Comparison of ENCODE assay signal across 9 cellular contexts in the genomic region with DNA sequence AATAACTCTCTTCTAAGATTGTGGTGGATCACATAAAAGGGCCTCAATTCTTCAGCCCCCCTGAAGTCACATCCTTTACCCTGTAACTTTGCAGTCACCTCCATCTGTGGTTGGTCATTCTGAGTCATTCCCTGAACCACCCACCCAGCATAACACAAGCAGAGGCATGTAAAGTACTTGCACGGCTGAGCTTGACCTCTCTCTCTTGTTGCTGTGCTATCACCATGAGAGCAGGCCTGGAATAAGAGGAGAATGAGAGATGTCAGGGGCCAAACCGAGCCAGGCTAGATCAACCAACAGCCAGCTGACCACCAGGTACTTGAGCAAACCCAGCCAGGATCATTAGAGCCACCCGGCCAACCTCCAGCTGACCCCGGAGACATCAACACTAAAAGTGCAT. TPM values are rescaled to one million over a fixed set of nuclear protein-coding genes. Genes with fewer than 3 reads are reported as not detected.
DNase-seq lines count a peak whose midpoint lies in the region; ATAC-seq and TF ChIP-seq lines count a peak whose summit lies in the region.
"Had no signal": no experiment of that assay in that cellular context is flagged by ENCODE, and none has a peak within 500 bp of the region (broad histone marks: within the 10 kb centered on the region; RNA-seq: fewer than 3 reads in every experiment).

No MANE protein-coding gene starts in this region.

- intact Hi-C loops in esophagus squamous epithelium (cut with DNase I), result no loop called here
- intact Hi-C loops in mucosa of descending colon (cut with DNase I, micrococcal nuclease), result no loop called here
- intact Hi-C loops in naive thymus-derived CD4-positive, alpha-beta T cell (cut with micrococcal nuclease), result no loop called here
- intact Hi-C loops in Calu3 (cut with micrococcal nuclease; ENCODE audit: unreplicated experiment), result no loop called here

- no peaks in the 10 kb centered on the region for H3K9me3 Mint-ChIP-seq in naive thymus-derived CD4-positive, alpha-beta T cell
- H3K9me3 Mint-ChIP-seq in Calu3 (ENCODE audit: low read depth, unreplicated experiment), result no peaks in the 10 kb centered on the region
- H3K9me3 Mint-ChIP-seq: activated T-cell treated with anti-CD3 and anti-CD28 coated beads, Interleukin-2, amount 50 U/mL, for 24 hours had no signal

- H3K27ac ChIP-seq in esophagus squamous epithelium, result peak overlapping the region in 3 of 4 donors; percentile 55 to 75 (median 68)
- H3K27ac ChIP-seq in naive thymus-derived CD4-positive, alpha-beta T cell (ENCODE audit: low read depth, low read length), result no peak overlapping the region

- POLR2A ChIA-PET in naive thymus-derived CD4-positive, alpha-beta T cell (lab: Charles Lee), result no interaction called here

- H3K27ac Mint-ChIP-seq in naive thymus-derived CD4-positive, alpha-beta T cell, result no peak overlapping the region
- H3K27ac Mint-ChIP-seq in Calu3 (ENCODE audit: unreplicated experiment), result no peak overlapping the region
- H3K27ac Mint-ChIP-seq: activated T-cell treated with anti-CD3 and anti-CD28 coated beads, Interleukin-2, amount 50 U/mL, for 24 hours had no signal

- peak; percentile 60 for ATAC-seq in GM21526 (IDR thresholded peaks at IDR 0.05; ENCODE audit: low FRiP score, unreplicated experiment)
- peak; percentile 64 for ATAC-seq in HG03558 (IDR thresholded peaks at IDR 0.05; ENCODE audit: extremely low read depth, unreplicated experiment)
- no peak for ATAC-seq in mucosa of descending colon
- ATAC-seq in naive thymus-derived CD4-positive, alpha-beta T cell, result no peak

- BruUV-seq in Calu3 (replicated peaks; lab: Mats Ljungman, UMichigan), result no TSS peak

- TF ChIP-seq POLR2A in esophagus squamous epithelium (IDR thresholded peaks at IDR 0.05), result no peak

- no peak overlapping the region for H3K4me3 ChIP-seq in esophagus squamous epithelium
- no peak overlapping the region for H3K4me3 ChIP-seq in mucosa of descending colon
- no peak overlapping the region for H3K4me3 ChIP-seq in naive thymus-derived CD4-positive, alpha-beta T cell (ENCODE audit: low read length)

- no peak overlapping the region for H3K4me3 Mint-ChIP-seq in naive thymus-derived CD4-positive, alpha-beta T cell
- H3K4me3 Mint-ChIP-seq in Calu3 (ENCODE audit: low read depth, unreplicated experiment), result no peak overlapping the region
- H3K4me3 Mint-ChIP-seq: activated T-cell treated with anti-CD3 and anti-CD28 coated beads, Interleukin-2, amount 50 U/mL, for 24 hours had no signal

- WGBS in esophagus squamous epithelium, 2 donors, result 63 to 72% methylated on average over 3 to 4 of the region's 4 CpGs

- no peaks in the 10 kb centered on the region for H3K9me3 ChIP-seq in esophagus squamous epithelium
- H3K9me3 ChIP-seq in mucosa of descending colon, result no peaks in the 10 kb centered on the region
- H3K9me3 ChIP-seq in naive thymus-derived CD4-positive, alpha-beta T cell (ENCODE audit: control insufficient read depth in 2 of 3, low read length in 3 of 3), result no peaks in the 10 kb centered on the region

- H3K4me1 ChIP-seq in esophagus squamous epithelium, result peaks cover 0 to 28% (median 4%) of the 10 kb centered on the region in 3 donors
- no peaks in the 10 kb centered on the region for H3K4me1 ChIP-seq in mucosa of descending colon (ENCODE audit: low read depth)
- no peaks in the 10 kb centered on the region for H3K4me1 ChIP-seq in naive thymus-derived CD4-positive, alpha-beta T cell (ENCODE audit: control insufficient read depth in 2 of 2, insufficient read depth in 2 of 2, low read length in 2 of 2)

- DNase-seq in GM04504 (ENCODE audit: low read depth) (peak; percentile 71), esophagus squamous epithelium (lab: John Stamatoyannopoulos, UW) (no peak), mucosa of descending colon (no peak), Calu3 (no peak), OCI-M1 (lab: John Stamatoyannopoulos, UW) (no peak)
- no peak for DNase-seq in naive thymus-derived CD4-positive, alpha-beta T cell
- DNase-seq: activated T-cell treated with anti-CD3 and anti-CD28 coated beads, Interleukin-2, amount 50 U/mL, for 24 hours had no signal

- H3K4me1 Mint-ChIP-seq in naive thymus-derived CD4-positive, alpha-beta T cell, result peaks cover 0 to 23% (median 5%) of the 10 kb centered on the region in 7 donors
- no peaks in the 10 kb centered on the region for H3K4me1 Mint-ChIP-seq in Calu3 (ENCODE audit: low read depth, unreplicated experiment)

- no peaks in the 10 kb centered on the region for H3K36me3 Mint-ChIP-seq in naive thymus-derived CD4-positive, alpha-beta T cell
- no peaks in the 10 kb centered on the region for H3K36me3 Mint-ChIP-seq in Calu3 (ENCODE audit: insufficient read depth, unreplicated experiment)

- H3K36me3 ChIP-seq in esophagus squamous epithelium, result no peaks in the 10 kb centered on the region
- no peaks in the 10 kb centered on the region for H3K36me3 ChIP-seq in mucosa of descending colon (ENCODE audit: low read depth)
- no peaks in the 10 kb centered on the region for H3K36me3 ChIP-seq in naive thymus-derived CD4-positive, alpha-beta T cell (ENCODE audit: control insufficient read depth in 2 of 3, insufficient read depth in 3 of 3, low read length in 3 of 3)

- H3K27me3 ChIP-seq in esophagus squamous epithelium, result no peaks in the 10 kb centered on the region
- H3K27me3 ChIP-seq in naive thymus-derived CD4-positive, alpha-beta T cell (ENCODE audit: control insufficient read depth in 2 of 2, insufficient read depth in 2 of 2, low read length in 2 of 2), result no peaks in the 10 kb centered on the region

- TF ChIP-seq CTCF in esophagus squamous epithelium (IDR thresholded peaks at IDR 0.05), result no peak
- TF ChIP-seq CTCF in mucosa of descending colon (IDR thresholded peaks at IDR 0.05), result no peak
- TF ChIP-seq CTCF in Calu3 (IDR thresholded peaks at IDR 0.05; ENCODE audit: unreplicated experiment), result no peak

- CTCF ChIA-PET in naive thymus-derived CD4-positive, alpha-beta T cell (lab: Charles Lee), result no interaction called here
- CTCF ChIA-PET in Calu3 (lab: Charles Lee), result interaction anchor here (0.6 kb wide), 1 partner anchor 67 kb away, joined by 3 read pairs; no protein-coding TSS in a partner anchor

- H3K27me3 Mint-ChIP-seq in naive thymus-derived CD4-positive, alpha-beta T cell, result peaks cover 0 to 8% (median 0%) of the 10 kb centered on the region in 5 donors
- H3K27me3 Mint-ChIP-seq in Calu3 (ENCODE audit: unreplicated experiment), result no peaks in the 10 kb centered on the region

RNA-seq across cellular contexts. Expression of a gene that starts 13.5 kb away (rescaled TPM):
- total RNA-seq in esophagus squamous epithelium (10 to 100 TPM; 21.9 to 34.4 (median 22.8) TPM), mucosa of descending colon (10 to 100 TPM; 17.9 to 30.0 (median 19.5) TPM), Calu3 (2022) (35.9 and 53.5 TPM in 2 replicates)
- 100 to 1,000 TPM in 2 of 5 experiments, 10 to 100 TPM in 3; 71.3 to 132 (median 95.8) TPM for total RNA-seq in naive thymus-derived CD4-positive, alpha-beta T cell
- 100 to 1,000 TPM; 199 to 292 TPM for polyA plus RNA-seq in naive thymus-derived CD4-positive, alpha-beta T cell

Comparison
In these comparisons a context has a peak if more than half of its experiments do, and no peak if none do; other contexts are left out.
1. ATAC-seq: peak in GM21526 (single experiment) and HG03558 (single experiment); none in mucosa of descending colon (single experiment) and naive thymus-derived CD4-positive, alpha-beta T cell (single experiment).